In the genomic region with DNA sequence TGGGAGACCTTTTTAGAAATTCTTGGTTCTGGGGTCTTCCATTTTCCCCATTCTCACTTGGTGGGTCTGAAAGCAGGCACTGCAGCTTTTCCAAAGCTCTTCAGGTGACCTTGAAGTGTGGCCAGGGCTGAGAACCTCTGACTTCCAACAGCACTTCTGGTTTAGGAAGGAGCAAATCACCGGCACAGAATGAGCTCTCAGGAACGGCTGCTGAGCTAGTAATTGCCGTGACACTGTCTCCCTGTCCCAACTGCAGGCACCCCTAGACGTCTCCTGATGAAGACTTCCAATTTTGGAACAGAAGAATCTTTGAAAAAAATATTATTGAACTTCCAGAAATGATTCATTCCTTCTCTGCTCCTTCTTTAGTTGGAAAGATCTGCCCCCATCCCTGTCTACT, we compare ENCODE assay signal across 14 cellular contexts. TPM values are rescaled to one million over a fixed set of nuclear protein-coding genes. Genes with fewer than 3 reads are reported as not detected.
A peak's percentile ranks its signal among the peaks of the same experiment; 100 is the strongest.
DNase-seq lines count a peak whose midpoint lies in the region; ATAC-seq and TF ChIP-seq lines count a peak whose summit lies in the region.
"Had no signal": no experiment of that assay in that cellular context is flagged by ENCODE, and none has a peak within 500 bp of the region (broad histone marks: within the 10 kb centered on the region; RNA-seq: fewer than 3 reads in every experiment).

No MANE protein-coding gene starts in this region.

- in situ Hi-C loops in GM23248 (cut with MboI), result loop anchor here (10.0 kb wide), 1 partner anchor 145 kb away; no protein-coding TSS in a partner anchor

- POLR2A ChIA-PET in PC-9 (lab: Charles Lee; ENCODE audit: unreplicated experiment), result no interaction called here

- H3K9me3 ChIP-seq in right atrium auricular region (no peaks in the 10 kb centered on the region), PC-9 (ENCODE audit: insufficient read depth, low read depth) (no peaks in the 10 kb centered on the region), subcutaneous abdominal adipose tissue (ENCODE audit: control insufficient read depth in 5 of 5, low read length in 5 of 5) (no peaks in the 10 kb centered on the region), GM23248 (ENCODE audit: low read depth) (no peaks in the 10 kb centered on the region)
- H3K9me3 ChIP-seq: lower lobe of right lung had no signal

- ATAC-seq in left ventricle myocardium superior, result peak; percentile 52
- peak; percentile 12 for ATAC-seq in HG02938 (IDR thresholded peaks at IDR 0.05; ENCODE audit: unreplicated experiment)
- ATAC-seq in left lobe of liver, result no peak

- H3K9me2 ChIP-seq in PC-9 (ENCODE audit: insufficient read depth) (no peaks in the 10 kb centered on the region), GM23248 (ENCODE audit: insufficient read depth) (no peaks in the 10 kb centered on the region)

- H3K4me2 ChIP-seq in PC-9 (no peak overlapping the region), GM23248 (ENCODE audit: unreplicated experiment) (no peak overlapping the region)

- H3K4me3 ChIP-seq in right atrium auricular region, result peak overlapping the region in 1 of 2 donors; percentile 19
- H3K4me3 ChIP-seq in PC-9, result no peak overlapping the region
- H3K4me3 ChIP-seq in subcutaneous abdominal adipose tissue (ENCODE audit: low read depth in 1 of 5, low read length in 5 of 5), result peak overlapping the region in 3 of 5 donors; percentile 48 to 57 (median 57)
- no peak overlapping the region for H3K4me3 ChIP-seq in GM23248
- H3K4me3 ChIP-seq: lower lobe of right lung had no signal

- H3K4me1 ChIP-seq in right atrium auricular region (peaks cover 0 to 5% of the 10 kb centered on the region in 2 donors), PC-9 (replicated peaks; ENCODE audit: insufficient read depth) (peaks cover 10% of the 10 kb centered on the region; the same call in 1 of the 2 replicates), subcutaneous abdominal adipose tissue (ENCODE audit: control insufficient read depth in 5 of 5, insufficient read depth in 5 of 5, low read length in 5 of 5) (peaks cover 0 to 16% (median 9%) of the 10 kb centered on the region in 5 donors), GM23248 (ENCODE audit: insufficient read depth) (no peaks in the 10 kb centered on the region)

- H3K36me3 ChIP-seq in right atrium auricular region (no peaks in the 10 kb centered on the region), PC-9 (ENCODE audit: low read depth) (no peaks in the 10 kb centered on the region), subcutaneous abdominal adipose tissue (ENCODE audit: control insufficient read depth in 5 of 5, insufficient read depth in 5 of 5, low read length in 5 of 5) (no peaks in the 10 kb centered on the region), GM23248 (ENCODE audit: low read depth) (no peaks in the 10 kb centered on the region)
- H3K36me3 ChIP-seq: lower lobe of right lung had no signal

- H2AFZ ChIP-seq in PC-9 (0 out of 2 replicates have a peak overlapping the region, but pooled peaks have one; percentile 43), GM23248 (no peak overlapping the region)

- TF ChIP-seq CTCF in right atrium auricular region (IDR thresholded peaks at IDR 0.05) (no peak), PC-9 (conservative IDR thresholded peaks at IDR 0.05) (no peak)

- peak overlapping the region in 2 of 5 donors; percentile 46 for H3K9ac ChIP-seq in subcutaneous abdominal adipose tissue (ENCODE audit: low read length in 5 of 5)
- H3K9ac ChIP-seq in GM23248, result no peak overlapping the region

- H3K79me2 ChIP-seq in PC-9 (ENCODE audit: low read depth) (no peaks in the 10 kb centered on the region), GM23248 (ENCODE audit: insufficient read depth) (no peaks in the 10 kb centered on the region)

- intact Hi-C loops in left ventricle myocardium superior (cut with micrococcal nuclease) (loop anchor here (5.0 kb wide), 1 partner anchor 193 kb away; no protein-coding TSS in a partner anchor), PC-9 (cut with micrococcal nuclease; ENCODE audit: unreplicated experiment) (loop anchor here (5.0 to 10.0 kb wide), 2 partner anchors 213 to 635 kb away; no protein-coding TSS in a partner anchor)

- CTCF ChIA-PET in PC-9 (lab: Charles Lee), result no interaction called here

- peaks cover 4% of the 10 kb centered on the region; the same call in 1 of the 2 replicates for H3F3A ChIP-seq in PC-9 (ENCODE audit: insufficient read depth, low read depth)
- no peaks in the 10 kb centered on the region for H3F3A ChIP-seq in GM23248 (ENCODE audit: insufficient read depth)

- DNase-seq in left ventricle myocardium superior (no peak), right atrium auricular region (ENCODE audit: low spot score) (no peak), PC-9 (no peak), left lobe of liver (ENCODE audit: low spot score) (no peak), GM23248 (no peak), NCI-H1105 treated with DMSO at 0.1 percent for 48 hours (lab: John Stamatoyannopoulos, UW) (no peak)
- DNase-seq: DMS79, hippocampal formation, lower lobe of right lung, NCI-H446, Right ventricle myocardium superior had no signal

- BruUV-seq in PC-9 (replicated peaks; lab: Mats Ljungman, UMichigan), result no TSS peak

- H4K20me1 ChIP-seq in PC-9 (ENCODE audit: insufficient read depth) (no peaks in the 10 kb centered on the region), GM23248 (ENCODE audit: insufficient read depth) (no peaks in the 10 kb centered on the region)

- H3K27me3 ChIP-seq in right atrium auricular region (no peaks in the 10 kb centered on the region), PC-9 (ENCODE audit: insufficient read depth, low read depth) (no peaks in the 10 kb centered on the region), subcutaneous abdominal adipose tissue (ENCODE audit: control insufficient read depth in 5 of 5, insufficient read depth in 4 of 5, low read length in 5 of 5) (no peaks in the 10 kb centered on the region), GM23248 (replicated peaks; ENCODE audit: insufficient read depth) (peaks cover 32% of the 10 kb centered on the region)

- H3K27ac ChIP-seq in right atrium auricular region, result peak overlapping the region in 1 of 2 donors; percentile 20
- no peak overlapping the region for H3K27ac ChIP-seq in PC-9
- H3K27ac ChIP-seq in subcutaneous abdominal adipose tissue (ENCODE audit: low read depth, low read length), result no peak overlapping the region
- H3K27ac ChIP-seq in GM23248, result no peak overlapping the region
- H3K27ac ChIP-seq: epithelial cell of prostate, lower lobe of right lung had no signal

- 37 to 43% methylated on average over 4 of the region's 4 CpGs for WGBS in GM23248 (ENCODE audit: low coverage in 1 of 2, low lambda C conversion rate in 2 of 2, missing lambda C conversion rate in 2 of 2), 2 experiments

RNA-seq across cellular contexts. Expression of a gene that starts 31.3 kb away (rescaled TPM):
- total RNA-seq in left ventricle myocardium superior (1.7 TPM), right atrium auricular region (1 to 10 TPM; 3.1 to 4.9 TPM), PC-9 (2021) (0.90 and 1.3 TPM in 2 replicates), left lobe of liver (4.6 TPM)
- total RNA-seq in GM23248 (2014; rRNA removed; shearing (Covaris generic)), result not detected in 2 replicates
- polyA plus RNA-seq in GM23248 (2016; fragmentation: Nextera tagmentation; extraction: Ambion mirVana), result not detected in 2 replicates

Comparison
In these comparisons a context has a peak if more than half of its experiments do, and no peak if none do; other contexts are left out.
1. H3K4me3 ChIP-seq: peak in subcutaneous abdominal adipose tissue (3 of 5); none in PC-9 (single experiment) and GM23248 (single experiment).